20 cellular contexts compared by ENCODE assay signal in the genomic region with DNA sequence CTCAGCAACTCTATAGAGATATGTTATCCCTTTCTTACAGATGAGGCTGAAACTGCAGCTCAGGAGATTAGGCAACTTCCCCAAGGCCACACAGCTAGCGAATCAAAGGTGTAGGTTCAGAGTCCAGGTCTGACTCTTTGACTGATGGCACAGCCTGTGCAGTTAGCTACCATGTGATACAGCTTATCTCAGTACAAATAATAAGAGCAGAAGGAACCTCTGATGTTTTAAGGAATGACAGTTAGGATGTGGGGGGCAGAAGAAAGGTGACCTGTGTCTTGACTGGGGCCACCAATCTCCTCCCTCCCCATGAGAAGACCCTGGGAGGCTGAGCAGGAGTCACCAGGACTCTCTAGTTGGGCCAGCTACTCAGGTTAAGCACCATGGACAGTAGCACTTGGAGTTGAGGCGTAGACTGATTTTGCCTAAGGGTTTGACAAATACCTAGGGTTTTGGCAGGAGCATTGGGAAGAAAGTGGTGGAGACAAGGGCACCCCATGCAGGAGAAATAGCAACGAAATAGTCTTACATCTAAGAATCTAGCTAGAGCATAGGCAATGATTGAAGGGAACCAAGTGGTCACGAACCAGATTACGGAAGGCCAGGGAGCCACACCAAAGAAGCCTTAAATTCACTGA. TPM values are rescaled to one million over a fixed set of nuclear protein-coding genes. Genes with fewer than 3 reads are reported as not detected.
DNase-seq lines count a peak whose midpoint lies in the region; ATAC-seq, FAIRE-seq and TF ChIP-seq lines count a peak whose summit lies in the region.
"Had no signal": no experiment of that assay in that cellular context is flagged by ENCODE, and none has a peak within 500 bp of the region (broad histone marks: within the 10 kb centered on the region; RNA-seq: fewer than 3 reads in every experiment).

No MANE protein-coding gene starts in this region.

- H3K4me3 ChIP-seq in A549, result no peak overlapping the region
- H3K4me3 ChIP-seq in HepG2 (replicated peaks in 1 of 3; ENCODE audit: insufficient read depth in 1 of 3, low read depth in 2 of 3, low read length in 3 of 3), result no peak overlapping the region; a peak in 1 of 6 replicates
- H3K4me3 ChIP-seq: PC-9 had no signal

- H3K9me3 Mint-ChIP-seq in WTC11, result peaks cover 3% of the 10 kb centered on the region
- no peaks in the 10 kb centered on the region for H3K9me3 Mint-ChIP-seq in activated T-cell treated with anti-CD3 and anti-CD28 coated beads, Interleukin-2, amount 50 U/mL, for 24 hours

- CTCF ChIA-PET in A549 (lab: Yijun Ruan, JAX) (no interaction called here), WTC11 (lab: Charles Lee) (no interaction called here), HepG2 (lab: Yijun Ruan, JAX; ENCODE audit: low intra/inter-chr PET ratio, low total read pairs) (no interaction called here)

- H3K79me2 ChIP-seq in HepG2 (ENCODE audit: insufficient read depth, low read length), result no peaks in the 10 kb centered on the region

- TSS peak; percentile 88 for BruUV-seq in HepG2 (replicated peaks; lab: Mats Ljungman, UMichigan)

- in situ Hi-C loops in HepG2 (cut with HindIII; ENCODE audit: extremely low pct_ligation_motif_present, low pct_unique_long_range_greater_than_20kb), result no loop called here

- H3K27ac ChIP-seq in A549 (no peak overlapping the region), HepG2 (ENCODE audit: extremely low read length, insufficient read depth, low read length) (peak overlapping the region; percentile 91)
- H3K27ac ChIP-seq: PC-9 had no signal

- WGBS in A549 (ENCODE audit: missing lambda C conversion rate), result 18% methylated on average over 5 of the region's 5 CpGs
- WGBS in HepG2 (ENCODE audit: low lambda C conversion rate), result 61% methylated on average over 5 of the region's 5 CpGs

- no peaks in the 10 kb centered on the region for H3K36me3 Mint-ChIP-seq in WTC11
- no peaks in the 10 kb centered on the region for H3K36me3 Mint-ChIP-seq in activated T-cell treated with anti-CD3 and anti-CD28 coated beads, Interleukin-2, amount 50 U/mL, for 24 hours (ENCODE audit: low read depth)
- H3K36me3 Mint-ChIP-seq: IgD-negative memory B cell had no signal

- H3K9ac ChIP-seq in HepG2 (ENCODE audit: insufficient read depth, low read depth, low read length), result peak overlapping the region; percentile 53

- H3K4me2 ChIP-seq in A549, result no peak overlapping the region
- H3K4me2 ChIP-seq in HepG2 (ENCODE audit: low read depth, low read length), result peak overlapping the region; percentile 57
- H3K4me2 ChIP-seq: PC-9 had no signal

- FAIRE-seq in A549 (lab: Jason Lieb, UNC) (no peak), HepG2 (lab: Jason Lieb, UNC) (peak; percentile 77)
- FAIRE-seq: G401.6, GM12892, H1 had no signal

- H3K4me1 Mint-ChIP-seq in WTC11, result no peaks in the 10 kb centered on the region
- H3K4me1 Mint-ChIP-seq in activated T-cell treated with anti-CD3 and anti-CD28 coated beads, Interleukin-2, amount 50 U/mL, for 24 hours (ENCODE audit: low read depth), result no peaks in the 10 kb centered on the region

- TF ChIP-seq RAD21 in A549 (conservative IDR thresholded peaks at IDR 0.05 in 1 of 2, IDR thresholded peaks at IDR 0.05 in 1 of 2), result no peak
- TF ChIP-seq RAD21 in HepG2 (CRISPR knock-in tag; IDR thresholded peaks at IDR 0.05), result peak; percentile 60; the same call in 1 of the 2 replicates

- H3K4me3 Mint-ChIP-seq in WTC11, result no peak overlapping the region
- H3K4me3 Mint-ChIP-seq in activated T-cell treated with anti-CD3 and anti-CD28 coated beads, Interleukin-2, amount 50 U/mL, for 24 hours, result no peak overlapping the region
- H3K4me3 Mint-ChIP-seq: IgD-negative memory B cell had no signal

- no peak overlapping the region for H3K27ac Mint-ChIP-seq in WTC11
- no peak overlapping the region for H3K27ac Mint-ChIP-seq in activated T-cell treated with anti-CD3 and anti-CD28 coated beads, Interleukin-2, amount 50 U/mL, for 24 hours

- H3K9me3 ChIP-seq in A549 (no peaks in the 10 kb centered on the region), HepG2 (ENCODE audit: low read length) (no peaks in the 10 kb centered on the region)

- POLR2A ChIA-PET in A549 (lab: Yijun Ruan, JAX), result no interaction called here
- POLR2A ChIA-PET in WTC11 (lab: Charles Lee), result no interaction called here
- POLR2A ChIA-PET in HepG2 (lab: Yijun Ruan, JAX), result interaction anchor here (0.6 to 1.4 kb wide), 14 partner anchors 9 to 175 kb away, joined by 3 to 18 read pairs (median 4); a partner anchor contains a TSS

- TF ChIP-seq CTCF in A549 (IDR thresholded peaks at IDR 0.05), result no peak
- no peak for TF ChIP-seq CTCF in WTC11 (IDR thresholded peaks at IDR 0.05)
- TF ChIP-seq CTCF in HepG2 (CRISPR knock-in tag; IDR thresholded peaks at IDR 0.05), result 0 out of 2 replicates have a peak, but pooled peaks have one; percentile 7

- H4K20me1 ChIP-seq in HepG2 (ENCODE audit: insufficient read depth, low read length), result no peaks in the 10 kb centered on the region

- TF ChIP-seq EP300 in A549 (IDR thresholded peaks at IDR 0.05), result no peak
- TF ChIP-seq EP300 in HepG2 (IDR thresholded peaks at IDR 0.05; ENCODE audit: low read depth in 2 of 2, low read length in 2 of 2), result peak; percentile 89 to 98
- TF ChIP-seq EP300 in HepG2 (CRISPR knock-in tag; IDR thresholded peaks at IDR 0.05; ENCODE audit: borderline replicate concordance), result peak; percentile 98

- no peaks in the 10 kb centered on the region for H3K27me3 ChIP-seq in HepG2 (ENCODE audit: control insufficient read depth in 1 of 2, insufficient read depth in 2 of 2, low read length in 2 of 2)

- intact Hi-C loops in HepG2 (cut with micrococcal nuclease; ENCODE audit: unreplicated experiment), result loop anchor here (5.0 kb wide), 1 partner anchor 78 kb away; no protein-coding TSS in a partner anchor

- ATAC-seq in A549 (no peak), WTC11 (no peak; the same call in 1 of the 2 replicates), HepG2 (peak; percentile 93), GM21825 (IDR thresholded peaks at IDR 0.05; ENCODE audit: unreplicated experiment) (no peak), HG02852 (IDR thresholded peaks at IDR 0.05; ENCODE audit: unreplicated experiment) (no peak)

- no peak for TF ChIP-seq POLR2A in A549 (IDR thresholded peaks at IDR 0.05; ENCODE audit: low read length)
- no peak for TF ChIP-seq POLR2A in HepG2 (IDR thresholded peaks at IDR 0.05; ENCODE audit: insufficient read depth in 1 of 2, low read depth in 2 of 2, low read length in 2 of 2)

- H2AFZ ChIP-seq in HepG2 (ENCODE audit: low read length), result no peak overlapping the region
- H2AFZ ChIP-seq: PC-9 had no signal

- no peaks in the 10 kb centered on the region for H3K27me3 Mint-ChIP-seq in WTC11 (ENCODE audit: low read depth)
- peaks cover 2% of the 10 kb centered on the region for H3K27me3 Mint-ChIP-seq in activated T-cell treated with anti-CD3 and anti-CD28 coated beads, Interleukin-2, amount 50 U/mL, for 24 hours

- H3K36me3 ChIP-seq in HepG2 (replicated peaks in 1 of 2; ENCODE audit: control insufficient read depth in 1 of 2, insufficient read depth in 2 of 2, low read length in 2 of 2), result no peaks in the 10 kb centered on the region

- H3K4me1 ChIP-seq in A549, result no peaks in the 10 kb centered on the region
- H3K4me1 ChIP-seq in HepG2 (ENCODE audit: insufficient read depth, low read length), result peaks cover 67% of the 10 kb centered on the region

- DNase-seq in A549 (ENCODE audit: low read depth in 1 of 2, low spot score in 1 of 2) (no peak), HuH-7 (ENCODE audit: low spot score) (peak; percentile 26), WTC11 (ENCODE audit: low spot score) (no peak), HepG2 (ENCODE audit: low spot score) (peak; percentile 99), KG1 (lab: John Stamatoyannopoulos, UW) (no peak)
- DNase-seq in activated T-cell treated with anti-CD3 and anti-CD28 coated beads, Interleukin-2, amount 50 U/mL, for 24 hours, result no peak
- DNase-seq: AML-193, DMS79 treated with DMSO at 0.1 percent for 48 hours, NCI-H1092, NCI-H226, NCI-H69, PC-9 had no signal

RNA-seq across cellular contexts. Expression of a gene that starts 22.8 kb away (rescaled TPM):
- polyA plus RNA-seq in A549 (2011; rRNA removed) (not detected in 2 replicates), A549 (2017; fragmentation: RNase III; extraction: RNeasy Plus Mini Kit Qiagen cat#74134 plus additional on column Dnase treatment) (not detected in 3 replicates), HepG2 (2011; rRNA removed) (22.9 and 40.2 TPM in 2 replicates)
- polyA plus RNA-seq in A549 (2012; cell fraction: cytosol; rRNA removed), result not detected in 2 replicates
- polyA plus RNA-seq in A549 (2012; cell fraction: nucleus; rRNA removed), result not detected in 2 replicates
- not detected in 2 replicates for polyA minus RNA-seq in A549 (2011; rRNA and poly(A)+ RNA removed)
- total RNA-seq in WTC11 (2021) (0.20 to 0.27 TPM in 2 of 3 replicates, not detected in the other), HepG2 (2016; rRNA removed; fragmentation: Illumina TruSeq; extraction: Trizol) (15.0 and 34.0 TPM in 2 replicates)
- 5.5 and 6.5 TPM in 2 replicates for total RNA-seq in HepG2 (2016; cell fraction: cytosol; rRNA removed; fragmentation: Illumina TruSeq; extraction: Trizol; ENCODE audit: low read depth)
- total RNA-seq in HepG2 (2016; cell fraction: insoluble cytoplasmic fraction; rRNA removed; fragmentation: Illumina TruSeq; extraction: Trizol), result 19.5 and 36.0 TPM in 2 replicates
- 8.9 and 11.3 TPM in 2 replicates for total RNA-seq in HepG2 (2016; cell fraction: membrane; rRNA removed; fragmentation: Illumina TruSeq; extraction: Trizol)
- 37.3 and 45.6 TPM in 2 replicates for total RNA-seq in HepG2 (2016; cell fraction: nucleus; rRNA removed; fragmentation: Illumina TruSeq; extraction: Trizol)
- 10.5 and 27.9 TPM in 2 replicates for polyA plus RNA-seq in HepG2 (2011; cell fraction: cytosol; rRNA removed)
- polyA plus RNA-seq in HepG2 (2011; cell fraction: nucleus; rRNA removed), result 35.6 and 72.2 TPM in 2 replicates
- 58.0 and 62.3 TPM in 2 replicates for polyA plus RNA-seq in HepG2 (2012)
- 5.2 and 7.3 TPM in 2 replicates for polyA plus RNA-seq in HepG2 (2016; cell fraction: cytosol; fragmentation: Illumina TruSeq; extraction: Trizol; ENCODE audit: low read depth)
- 17.2 and 18.9 TPM in 2 replicates for polyA plus RNA-seq in HepG2 (2016; cell fraction: insoluble cytoplasmic fraction; fragmentation: Illumina TruSeq; extraction: Trizol; ENCODE audit: low read depth)
- 9.8 and 10.3 TPM in 2 replicates for polyA plus RNA-seq in HepG2 (2016; cell fraction: membrane; fragmentation: Illumina TruSeq; extraction: Trizol; ENCODE audit: low read depth)
- polyA plus RNA-seq in HepG2 (2016; cell fraction: nucleus; fragmentation: Illumina TruSeq; extraction: Trizol; ENCODE audit: insufficient read depth, low read depth), result 60.5 and 62.9 TPM in 2 replicates
- 14.5 TPM in 1 of 2 replicates, not detected in the other for polyA minus RNA-seq in HepG2 (2011; rRNA and poly(A)+ RNA removed; ENCODE audit: low replicate concordance)
- polyA minus RNA-seq in HepG2 (2011; cell fraction: cytosol; rRNA and poly(A)+ RNA removed), result 3.7 and 13.8 TPM in 2 replicates
- 51.1 and 85.3 TPM in 2 replicates for polyA minus RNA-seq in HepG2 (2011; cell fraction: nucleus; rRNA and poly(A)+ RNA removed)
- total RNA-seq: A673, H1, M059J, PC-9 had no signal
- polyA plus RNA-seq: H1, IgD-negative memory B cell had no signal

Comparison
In these comparisons a context has a peak if more than half of its experiments do, and no peak if none do; other contexts are left out.
1. DNase-seq: peak in HuH-7 (single experiment) and HepG2 (single experiment); none in A549 (0 of 2), WTC11 (single experiment), KG1 (single experiment) and activated T-cell treated with anti-CD3 and anti-CD28 coated beads, Interleukin-2, amount 50 U/mL, for 24 hours (single experiment).